In genomic region chrX:39936886-39937770, GRCh38 we compare ENCODE assay signal across 9 cellular contexts.
A peak's percentile ranks its signal among the peaks of the same experiment; 100 is the strongest.
DNase-seq lines count a peak whose midpoint lies in the region; ATAC-seq and TF ChIP-seq lines count a peak whose summit lies in the region.
"Had no signal": no experiment of that assay in that cellular context is flagged by ENCODE, and none has a peak within 500 bp of the region (broad histone marks: within the 10 kb centered on the region; RNA-seq: fewer than 3 reads in every experiment).

No MANE protein-coding gene starts in this region.

- H3K9me3 Mint-ChIP-seq in natural killer cell = no peaks in the 10 kb centered on the region

- H3K4me3 Mint-ChIP-seq in natural killer cell = peak overlapping the region; percentile 82

- peaks cover 7% of the 10 kb centered on the region in 2 donors for H3K4me1 Mint-ChIP-seq in natural killer cell

- peak; percentile 17 for DNase-seq in activated CD4-positive, alpha-beta T cell treated with anti-CD3 and anti-CD28 coated beads for 48 hours
- DNase-seq in natural killer cell (no peak), AG08395 (ENCODE audit: low spot score) (no peak), SKM-1 treated with dmso at 0.1 percent for 144 hours (lab: John Stamatoyannopoulos, UW; ENCODE audit: unreplicated experiment) (no peak)
- DNase-seq in activated effector memory CD4-positive, alpha-beta T cell treated with anti-CD3 and anti-CD28 coated beads, Interleukin-2, amount 50 U/mL, for 16 hours = no peak
- DNase-seq: MG63 had no signal

- H3K36me3 Mint-ChIP-seq in natural killer cell = no peaks in the 10 kb centered on the region

- TF ChIP-seq CTCF in natural killer cell (IDR thresholded peaks at IDR 0.05) = no peak

- H3K27ac Mint-ChIP-seq in natural killer cell = peak overlapping the region; percentile 76 to 86

- ATAC-seq in GM18868 (IDR thresholded peaks at IDR 0.05; ENCODE audit: unreplicated experiment) (peak; percentile 78), HG02852 (IDR thresholded peaks at IDR 0.05; ENCODE audit: unreplicated experiment) (peak; percentile 77), natural killer cell (peak; percentile 74 to 85 (median 80)), GM21367 (IDR thresholded peaks at IDR 0.05; ENCODE audit: unreplicated experiment) (no peak)

- no peaks in the 10 kb centered on the region for H3K27me3 Mint-ChIP-seq in natural killer cell (ENCODE audit: low read depth in 2 of 2)

- intact Hi-C loops in natural killer cell (cut with micrococcal nuclease) = no loop called here
